ENCODE assay signal across 10 cellular contexts in the genomic region with DNA sequence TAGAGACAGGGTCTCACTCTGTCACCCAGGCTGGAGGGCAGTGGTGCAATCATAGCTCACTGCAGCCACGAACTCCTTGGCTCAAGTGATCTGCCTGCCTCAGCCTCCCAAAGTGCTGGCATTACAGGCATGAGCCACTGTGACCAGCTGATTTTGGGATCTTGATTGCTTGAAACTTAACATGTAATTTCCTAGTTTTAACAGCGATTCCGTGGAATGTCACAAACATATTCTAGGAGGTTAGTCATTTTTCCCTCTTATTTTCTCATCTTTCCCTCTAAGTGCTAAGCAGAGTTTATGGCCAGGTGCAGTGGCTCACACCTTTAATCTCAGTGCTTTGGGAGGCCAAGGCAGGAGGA.
"Had no signal": no experiment of that assay in that cellular context is flagged by ENCODE, and none has a peak within 500 bp of the region (broad histone marks: within the 10 kb centered on the region; RNA-seq: fewer than 3 reads in every experiment).

No MANE protein-coding gene starts in this region.

- DNase-seq: GM23248, H7, HFFc6, KBM-7 had no signal

- ATAC-seq: HCT116, HepG2 had no signal

- H3K27ac ChIP-seq: GM23248, HL-60, KMS-11 had no signal

- H3K27ac Mint-ChIP-seq: HFFc6 had no signal

- H3K4me2 ChIP-seq: KMS-11 had no signal

- H3K4me3 ChIP-seq: GM23248, HAP-1 had no signal

- H3K36me3 ChIP-seq: HAP-1 had no signal

- H3K9me3 ChIP-seq: HAP-1 had no signal

- FAIRE-seq: HepG2 had no signal

- H3K9me3 Mint-ChIP-seq: IgD-negative memory B cell had no signal

- H2AFZ ChIP-seq: GM23248 had no signal

- H3K4me1 ChIP-seq: HAP-1 had no signal

- H3K27me3 Mint-ChIP-seq: IgD-negative memory B cell had no signal

- H3K9ac ChIP-seq: GM23248, KMS-11 had no signal

- H3K4me3 Mint-ChIP-seq: HFFc6, IgD-negative memory B cell had no signal
